ENCODE assay signal across 20 cellular contexts in the genomic region with DNA sequence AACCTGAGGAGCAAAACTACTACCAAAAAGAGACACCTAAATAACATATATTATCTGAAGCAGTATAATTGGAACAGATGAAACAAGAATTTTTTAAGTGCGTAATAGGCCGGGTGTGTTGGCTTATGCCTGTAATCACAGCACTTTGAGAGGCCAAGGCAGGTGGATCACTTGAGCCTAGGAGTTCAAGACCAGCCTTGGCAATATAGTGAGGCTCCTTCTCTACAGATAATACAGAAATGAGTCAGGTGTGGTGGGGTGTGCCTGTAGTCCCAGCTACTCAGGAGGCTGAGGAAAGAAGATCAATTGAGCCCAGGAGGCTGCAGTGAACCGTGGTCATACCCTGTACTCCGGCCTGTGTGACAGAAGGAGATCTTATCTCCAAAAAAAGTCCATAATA.
DNase-seq lines count a peak whose midpoint lies in the region; ATAC-seq, FAIRE-seq and TF ChIP-seq lines count a peak whose summit lies in the region.
"Had no signal": no experiment of that assay in that cellular context is flagged by ENCODE, and none has a peak within 500 bp of the region (broad histone marks: within the 10 kb centered on the region; RNA-seq: fewer than 3 reads in every experiment).

No MANE protein-coding gene starts in this region.

- ATAC-seq in Panc1: peak; percentile 45; the same call in 1 of the 2 replicates

- no peak overlapping the region for H3K27ac ChIP-seq in Panc1 (ENCODE audit: low read length)
- peak overlapping the region in 3 of 4 donors; percentile 49 to 62 (median 50) for H3K27ac ChIP-seq in esophagus squamous epithelium
- H3K27ac ChIP-seq in trophoblast cell (ENCODE audit: low read depth, low read length): no peak overlapping the region
- H3K27ac ChIP-seq: Peyer's patch, SK-N-MC had no signal

- no TSS peak for BruUV-seq in Panc1 (replicated peaks; lab: Mats Ljungman, UMichigan)

- H3K18ac ChIP-seq in trophoblast cell (ENCODE audit: low read length): no peak overlapping the region

- no peak for TF ChIP-seq POLR2A in esophagus squamous epithelium (IDR thresholded peaks at IDR 0.05)

- H3K9me3 ChIP-seq in Panc1 (ENCODE audit: control insufficient read depth, insufficient read depth, low read depth, low read length) (no peaks in the 10 kb centered on the region), esophagus squamous epithelium (no peaks in the 10 kb centered on the region), trophoblast cell (ENCODE audit: insufficient read depth, low read depth, low read length) (no peaks in the 10 kb centered on the region)
- H3K9me3 ChIP-seq: BE2C, Peyer's patch had no signal

- intact Hi-C loops in Panc1 (cut with micrococcal nuclease; ENCODE audit: unreplicated experiment): no loop called here
- intact Hi-C loops in esophagus squamous epithelium (cut with DNase I): no loop called here

- POLR2A ChIA-PET in Panc1 (lab: Charles Lee): interaction anchor here (0.6 kb wide), 1 partner anchor 101 kb away, joined by 4 read pairs; no protein-coding TSS in a partner anchor

- no peak overlapping the region for H2BK5ac ChIP-seq in trophoblast cell (ENCODE audit: low read depth, low read length, poor library complexity)

- H3K79me1 ChIP-seq in trophoblast cell (ENCODE audit: low read length): no peaks in the 10 kb centered on the region

- H2AFZ ChIP-seq in trophoblast cell (ENCODE audit: insufficient read depth, low read length, poor library complexity): no peak overlapping the region

- no peak overlapping the region for H4K91ac ChIP-seq in trophoblast cell (ENCODE audit: low read depth, low read length)

- CTCF ChIA-PET in Panc1 (lab: Charles Lee): no interaction called here

- no peaks in the 10 kb centered on the region for H3K79me2 ChIP-seq in trophoblast cell (ENCODE audit: control insufficient read depth, insufficient read depth, low read length, poor library complexity)

- peak overlapping the region; percentile 79 for H2AK5ac ChIP-seq in trophoblast cell (ENCODE audit: low read length)

- WGBS in esophagus squamous epithelium, 2 donors: 68% methylated on average over 4 of the region's 4 CpGs
- no CpG with 5 or more reads among the region's 4 CpGs for WGBS in trophoblast cell (ENCODE audit: extremely low coverage, insufficient coverage, insufficient read length)

- in situ Hi-C loops in Panc1 (cut with HindIII; ENCODE audit: low pct_unique_long_range_greater_than_20kb, low sequenced_read_pairs): no loop called here

- TF ChIP-seq CTCF in Panc1 (IDR thresholded peaks at IDR 0.05) (no peak), esophagus squamous epithelium (IDR thresholded peaks at IDR 0.05) (no peak)

- H3K9ac ChIP-seq in trophoblast cell (ENCODE audit: low read length): no peak overlapping the region

- no peak overlapping the region for H3K4me2 ChIP-seq in trophoblast cell (ENCODE audit: low read length)

- H3K4me3 ChIP-seq in Panc1 (ENCODE audit: low read depth in 2 of 2, low read length in 2 of 2) (no peak overlapping the region), esophagus squamous epithelium (no peak overlapping the region), trophoblast cell (ENCODE audit: low read depth, low read length) (no peak overlapping the region)
- H3K4me3 ChIP-seq: Peyer's patch, SK-N-MC had no signal

- H3K23ac ChIP-seq in trophoblast cell (ENCODE audit: low read length): no peak overlapping the region

- H3K4ac ChIP-seq in trophoblast cell (ENCODE audit: low read depth, low read length): no peak overlapping the region

- H3K36me3 ChIP-seq in Panc1 (ENCODE audit: control insufficient read depth, insufficient read depth, low read length): no peaks in the 10 kb centered on the region
- no peaks in the 10 kb centered on the region for H3K36me3 ChIP-seq in esophagus squamous epithelium
- H3K36me3 ChIP-seq in trophoblast cell (ENCODE audit: control insufficient read depth in 1 of 2, insufficient read depth in 2 of 2, low read length in 2 of 2): no peaks in the 10 kb centered on the region
- H3K36me3 ChIP-seq: BE2C, Peyer's patch had no signal

- FAIRE-seq in HTR-8/SVneo (lab: Jason Lieb, UNC): peak; percentile 16
- FAIRE-seq: GM12892 had no signal

- H4K12ac ChIP-seq in trophoblast cell (ENCODE audit: low read depth, low read length): no peak overlapping the region

- H2BK12ac ChIP-seq in trophoblast cell (ENCODE audit: low read length): no peak overlapping the region

- peak overlapping the region; percentile 38 for H4K8ac ChIP-seq in trophoblast cell (ENCODE audit: low read depth, low read length)

- no peaks in the 10 kb centered on the region for H3K4me1 ChIP-seq in Panc1 (ENCODE audit: control insufficient read depth, insufficient read depth, low read length)
- H3K4me1 ChIP-seq in esophagus squamous epithelium: peaks cover 0 to 14% (median 0%) of the 10 kb centered on the region in 3 donors
- peaks cover 2 to 4% of the 10 kb centered on the region in 2 experiments for H3K4me1 ChIP-seq in trophoblast cell (ENCODE audit: control insufficient read depth in 1 of 2, insufficient read depth in 2 of 2, low read length in 2 of 2)
- H3K4me1 ChIP-seq: BE2C, Peyer's patch had no signal

- DNase-seq in HTR-8/SVneo (ENCODE audit: insufficient read length, low spot score) (no peak), Panc1 (ENCODE audit: low read depth, low spot score) (no peak), esophagus squamous epithelium (lab: John Stamatoyannopoulos, UW) (no peak), trophoblast cell (no peak), A172 (ENCODE audit: low spot score) (no peak), NCI-H510A treated with DMSO at 0.1 percent for 48 hours (lab: John Stamatoyannopoulos, UW) (no peak), dermis blood vessel endothelial cell (no peak)
- no peak for DNase-seq in stimulated activated naive CD4-positive, alpha-beta T cell treated with Interleukin-2 at 50 U/mL for 16 hours (lab: John Stamatoyannopoulos, UW)
- DNase-seq: BE2C; CD8-positive, alpha-beta memory T cell; DMS79 treated with DMSO at 0.1 percent for 48 hours; KG1; MM.1S; NCI-H2029; NCI-H446; NCI-H526 treated with DMSO at 0.1 percent for 48 hours; Peyer's patch; SIG-M5 had no signal

- H3K27me3 ChIP-seq in Panc1 (ENCODE audit: control insufficient read depth, insufficient read depth, low read length) (no peaks in the 10 kb centered on the region), esophagus squamous epithelium (no peaks in the 10 kb centered on the region), trophoblast cell (ENCODE audit: insufficient read depth, low read length) (no peaks in the 10 kb centered on the region)
- H3K27me3 ChIP-seq: BE2C, Peyer's patch had no signal

- H2BK120ac ChIP-seq in trophoblast cell (ENCODE audit: insufficient read depth, low read length, poor library complexity): no peak overlapping the region

- H3K14ac ChIP-seq in trophoblast cell (ENCODE audit: low read length): no peak overlapping the region

Comparison
In these comparisons a context has a peak if more than half of its experiments do, and no peak if none do; other contexts are left out.
1. H3K27ac ChIP-seq: peak in esophagus squamous epithelium (3 of 4); none in Panc1 (single experiment) and trophoblast cell (single experiment).